8 cellular contexts compared by ENCODE assay signal in the genomic region with DNA sequence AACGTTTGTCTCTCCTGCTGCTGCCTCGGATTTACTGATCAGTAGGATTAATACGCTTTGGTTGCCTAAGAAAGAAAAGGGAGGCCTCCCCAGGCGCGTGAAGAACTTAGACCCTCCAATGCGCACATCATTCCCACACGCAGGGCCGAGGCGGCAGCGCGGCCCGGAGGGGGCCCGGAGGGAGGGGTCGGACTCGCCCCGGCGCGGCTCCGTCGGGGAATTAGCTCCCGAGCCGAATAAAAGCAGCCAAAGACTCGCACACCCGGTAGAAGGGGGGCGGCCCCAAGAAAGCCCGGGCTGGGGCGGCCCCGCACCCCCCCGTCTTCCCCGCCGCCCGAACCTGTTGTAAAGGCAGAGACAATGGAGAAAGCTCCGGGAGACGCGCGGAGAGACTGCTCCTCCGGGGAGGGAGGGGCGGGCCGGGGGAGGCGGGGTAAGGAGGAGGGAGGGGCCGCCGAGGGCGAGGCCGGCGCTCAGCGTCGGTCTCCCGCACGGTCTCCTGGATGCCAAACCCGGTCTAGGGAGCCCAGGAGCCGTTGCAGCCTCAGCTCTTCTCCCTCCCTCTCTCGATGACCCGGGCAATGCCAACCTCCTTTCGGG. TPM values are rescaled to one million over a fixed set of nuclear protein-coding genes. Genes with fewer than 3 reads are reported as not detected.
A peak's percentile ranks its signal among the peaks of the same experiment; 100 is the strongest.
DNase-seq lines count a peak whose midpoint lies in the region; ATAC-seq, FAIRE-seq and TF ChIP-seq lines count a peak whose summit lies in the region.

A gene (minus strand): TSS at position 362 of the 600 bp plus-strand sequence. CDS start 446 bp downstream, outside the sequence.

- TF ChIP-seq CTCF in D721Med (IDR thresholded peaks at IDR 0.05; ENCODE audit: insufficient read depth, missing control alignments) (no peak), esophagus squamous epithelium (IDR thresholded peaks at IDR 0.05) (no peak), nephron progenitor cell (IDR thresholded peaks at IDR 0.05) (no peak)

- no peak for FAIRE-seq in D721Med (lab: Jason Lieb, UNC)
- no peak for FAIRE-seq in HTR-8/SVneo (lab: Jason Lieb, UNC)

- peak; percentile 65 for ATAC-seq in HG02759 (IDR thresholded peaks at IDR 0.05; ENCODE audit: unreplicated experiment)

- H3K27me3 ChIP-seq in NT2/D1 (ENCODE audit: insufficient read depth, insufficient read length) (peaks cover 21% of the 10 kb centered on the region), esophagus squamous epithelium (peaks cover 0 to 62% (median 9%) of the 10 kb centered on the region in 4 donors), stomach smooth muscle (ENCODE audit: control insufficient read depth in 1 of 2, insufficient read depth in 2 of 2, low read length in 2 of 2) (peaks cover 6 to 10% of the 10 kb centered on the region in 2 donors)

- H3K36me3 ChIP-seq in NT2/D1 (ENCODE audit: insufficient read depth, insufficient read length, low read length) (no peaks in the 10 kb centered on the region), esophagus squamous epithelium (no peaks in the 10 kb centered on the region), stomach smooth muscle (ENCODE audit: control insufficient read depth in 2 of 2, insufficient read depth in 2 of 2, low read length in 2 of 2) (no peaks in the 10 kb centered on the region)

- no peaks in the 10 kb centered on the region for H3K4me1 ChIP-seq in NT2/D1 (ENCODE audit: insufficient read depth, insufficient read length)
- peaks cover 12 to 33% (median 15%) of the 10 kb centered on the region in 3 donors for H3K4me1 ChIP-seq in esophagus squamous epithelium
- H3K4me1 ChIP-seq in stomach smooth muscle (ENCODE audit: control insufficient read depth, insufficient read depth, low read length), result peaks cover 7% of the 10 kb centered on the region

- DNase-seq in D721Med (ENCODE audit: insufficient read length, low spot score), result peak; percentile 46
- DNase-seq in NT2/D1 (ENCODE audit: low read depth, low spot score), result peak; percentile 68
- DNase-seq in activated T-helper 1 cell treated with Interleukin-2 at 50 U/mL for 16 hours (ENCODE audit: low read depth), result peak; percentile 41
- no peak for DNase-seq in esophagus squamous epithelium (lab: John Stamatoyannopoulos, UW)
- peak; percentile 74 for DNase-seq in nephron progenitor cell
- DNase-seq in HTR-8/SVneo (ENCODE audit: insufficient read length, low spot score), result no peak

- peak within 1 kb of the TSS; percentile 67 for H3K4me3 ChIP-seq in NT2/D1 (ENCODE audit: insufficient read length, low read depth)
- peak within 1 kb of the TSS; percentile 32 to 69 (median 56) for H3K4me3 ChIP-seq in esophagus squamous epithelium
- H3K4me3 ChIP-seq in stomach smooth muscle (ENCODE audit: low read length in 2 of 2), result peak within 1 kb of the TSS; percentile 68 to 78

- H3K9me3 Mint-ChIP-seq in nephron progenitor cell, result peaks cover 16% of the 10 kb centered on the region

- no peak within 1 kb of the TSS for H3K27ac Mint-ChIP-seq in nephron progenitor cell

- H3K9me3 ChIP-seq in NT2/D1 (ENCODE audit: insufficient read depth, low read length) (no peaks in the 10 kb centered on the region), esophagus squamous epithelium (no peaks in the 10 kb centered on the region), stomach smooth muscle (ENCODE audit: control insufficient read depth in 2 of 2, low read length in 2 of 2) (no peaks in the 10 kb centered on the region)

- H3K4me1 Mint-ChIP-seq in nephron progenitor cell, result peaks cover 20% of the 10 kb centered on the region

- 0% methylated on average over 6 to 9 of the region's 54 CpGs for WGBS in esophagus squamous epithelium, 2 donors

- H3K27ac ChIP-seq in esophagus squamous epithelium (no peak within 1 kb of the TSS), stomach smooth muscle (ENCODE audit: low read length) (no peak within 1 kb of the TSS)

- H3K27me3 Mint-ChIP-seq in nephron progenitor cell (ENCODE audit: low read depth, poor library complexity), result peaks cover 29% of the 10 kb centered on the region

- intact Hi-C loops in esophagus squamous epithelium (cut with DNase I), result no loop called here

- peak within 1 kb of the TSS; percentile 92 for H3K4me3 Mint-ChIP-seq in nephron progenitor cell

- peak within 1 kb of the TSS; percentile 76 for H3K9ac ChIP-seq in NT2/D1 (ENCODE audit: insufficient read length, low read depth)
- H3K9ac ChIP-seq in stomach smooth muscle (ENCODE audit: low read length in 2 of 2), result no peak within 1 kb of the TSS

- no peak for TF ChIP-seq POLR2A in esophagus squamous epithelium (IDR thresholded peaks at IDR 0.05)

- peaks cover under 1% of the 10 kb centered on the region for H3K36me3 Mint-ChIP-seq in nephron progenitor cell (ENCODE audit: low read depth)

RNA-seq across cellular contexts. Expression of the gene that starts here (rescaled TPM):
- 10 to 100 TPM in 1 of 4 donors, 1 to 10 TPM in 1, under 1 TPM in 2; 0.23 to 11.4 (median 1.7) TPM for total RNA-seq in esophagus squamous epithelium

Comparison
In these comparisons a context has a peak if more than half of its experiments do, and no peak if none do; other contexts are left out.
1. DNase-seq: peak in D721Med (single experiment), NT2/D1 (single experiment), activated T-helper 1 cell treated with Interleukin-2 at 50 U/mL for 16 hours (single experiment) and nephron progenitor cell (single experiment); none in esophagus squamous epithelium (single experiment) and HTR-8/SVneo (single experiment).
2. Peak in every context shown above with its lines, with median percentiles within 50 percentile points of each other: H3K4me3 ChIP-seq.